8 cellular contexts compared by ENCODE assay signal in genomic region chr14:22980672-22981089, GRCh38. TPM values are rescaled to one million over a fixed set of nuclear protein-coding genes. Genes with fewer than 3 reads are reported as not detected.
DNase-seq lines count a peak whose midpoint lies in the region; ATAC-seq and TF ChIP-seq lines count a peak whose summit lies in the region.

No MANE protein-coding gene starts in this region.

- peaks cover 33 to 45% (median 40%) of the 10 kb centered on the region in 3 donors for H3K27me3 Mint-ChIP-seq in CD14-positive monocyte (ENCODE audit: low read depth in 3 of 3)

- peak overlapping the region; percentile 7 for H3K4me3 ChIP-seq in OCI-LY1 (ENCODE audit: low read depth, low read length, poor library complexity, severe bottlenecking)
- no peak overlapping the region for H3K4me3 ChIP-seq in body of pancreas

- no peak overlapping the region for H3K27ac Mint-ChIP-seq in CD14-positive monocyte

- H3K36me3 ChIP-seq in OCI-LY1 (ENCODE audit: insufficient read depth, low read length) (no peaks in the 10 kb centered on the region), body of pancreas (replicated peaks in 1 of 2; ENCODE audit: insufficient read depth in 1 of 2, low read depth in 2 of 2) (no peaks in the 10 kb centered on the region)

- peak; percentile 38 to 56 (median 47) for TF ChIP-seq POLR2A in body of pancreas (IDR thresholded peaks at IDR 0.05)

- no peak overlapping the region for H3K9ac ChIP-seq in OCI-LY1 (ENCODE audit: low read length)

- peak overlapping the region; percentile 56 to 79 for H3K4me3 Mint-ChIP-seq in CD14-positive monocyte

- H2AFZ ChIP-seq in OCI-LY1 (ENCODE audit: low read length): no peak overlapping the region

- H3K4me1 ChIP-seq in OCI-LY1 (ENCODE audit: insufficient read depth, low read length, severe bottlenecking) (peaks cover 21% of the 10 kb centered on the region), body of pancreas (peaks cover 71% of the 10 kb centered on the region)

- TF ChIP-seq CTCF in CD14-positive monocyte (IDR thresholded peaks at IDR 0.05) (no peak), OCI-LY1 (IDR thresholded peaks at IDR 0.05; ENCODE audit: low read length) (no peak), body of pancreas (IDR thresholded peaks at IDR 0.05) (no peak)

- no peaks in the 10 kb centered on the region for H3K79me2 ChIP-seq in OCI-LY1 (ENCODE audit: insufficient read depth, low read length)

- 0 out of 2 replicates have a peak, but pooled peaks cover 3% of the 10 kb centered on the region for H3K27me3 ChIP-seq in OCI-LY1 (ENCODE audit: insufficient read depth, low read length)
- H3K27me3 ChIP-seq in body of pancreas: no peaks in the 10 kb centered on the region

- H3K9me3 Mint-ChIP-seq in CD14-positive monocyte: peaks cover 0 to 8% (median 3%) of the 10 kb centered on the region in 7 donors

- H3K27ac ChIP-seq in OCI-LY1 (ENCODE audit: low read depth, low read length, poor library complexity, severe bottlenecking) (no peak overlapping the region), body of pancreas (peak overlapping the region; percentile 66 to 91 (median 87))

- H3F3A ChIP-seq in OCI-LY1 (ENCODE audit: insufficient read depth, low read length): no peaks in the 10 kb centered on the region

- H4K20me1 ChIP-seq in OCI-LY1 (ENCODE audit: insufficient read depth, low read length): no peaks in the 10 kb centered on the region

- DNase-seq in CD14-positive monocyte (ENCODE audit: low spot score): no peak
- peak; percentile 38 to 64 (median 56) for DNase-seq in body of pancreas
- peak; percentile 61 for DNase-seq in kidney glomerular epithelial cell (lab: John Stamatoyannopoulos, UW)
- DNase-seq in stimulated activated naive CD4-positive, alpha-beta T cell (lab: John Stamatoyannopoulos, UW): peak in 5 of 6 experiments; percentile 15 to 54 (median 36)
- no peak for DNase-seq in NCI-H2081 (lab: John Stamatoyannopoulos, UW)
- no peak for DNase-seq in NCI-H1105 (lab: John Stamatoyannopoulos, UW)

- H3K9me2 ChIP-seq in OCI-LY1 (ENCODE audit: low read depth, low read length): no peaks in the 10 kb centered on the region

- WGBS in body of pancreas, 2 donors: 1 to 10% methylated on average over 6 to 28 of the region's 41 CpGs

- H3K4me1 Mint-ChIP-seq in CD14-positive monocyte: peaks cover 6% of the 10 kb centered on the region

- H3K4me2 ChIP-seq in OCI-LY1 (ENCODE audit: low read length): peak overlapping the region; percentile 32; the same call in 1 of the 2 replicates

- intact Hi-C loops in CD14-positive monocyte (cut with micrococcal nuclease) (loop anchor here in 1 of 2 donors (5.0 to 10.0 kb wide), 2 partner anchors 46 to 413 kb away; no protein-coding TSS in a partner anchor), body of pancreas (cut with DNase I) (no loop called here)

- no peaks in the 10 kb centered on the region for H3K9me3 ChIP-seq in OCI-LY1 (ENCODE audit: low read length)
- no peaks in the 10 kb centered on the region for H3K9me3 ChIP-seq in body of pancreas

- peak; percentile 33 for ATAC-seq in body of pancreas
- ATAC-seq in HG02970 (IDR thresholded peaks at IDR 0.05; ENCODE audit: low FRiP score, unreplicated experiment): no peak

- peaks cover 0 to 3% of the 10 kb centered on the region in 2 donors for H3K36me3 Mint-ChIP-seq in CD14-positive monocyte

RNA-seq across cellular contexts. Expression of gene AJUBA, which starts 1.7 kb away (rescaled TPM):
- polyA plus RNA-seq in CD14-positive monocyte: not detected
- 10 to 100 TPM; 15.8 to 19.5 TPM for total RNA-seq in body of pancreas

RNA-seq across cellular contexts. Expression of gene HAUS4, which starts 23.8 kb away (rescaled TPM):
- polyA plus RNA-seq in CD14-positive monocyte: 10 to 100 TPM; 57.3 to 79.7 TPM
- total RNA-seq in body of pancreas: 10 to 100 TPM; 16.8 to 47.0 TPM

RNA-seq across cellular contexts. Expression of gene C14orf93, which starts 29.3 kb away (rescaled TPM):
- 1 to 10 TPM; 2.5 to 3.7 TPM for polyA plus RNA-seq in CD14-positive monocyte
- 10 to 100 TPM in 1 of 2 donors, 1 to 10 TPM in 1; 4.0 to 11.2 TPM for total RNA-seq in body of pancreas

RNA-seq across cellular contexts. Expression of gene PRMT5, which starts 51.5 kb away (rescaled TPM):
- polyA plus RNA-seq in CD14-positive monocyte: 10 to 100 TPM; 44.1 to 44.4 TPM
- 10 to 100 TPM; 36.1 to 40.2 TPM for total RNA-seq in body of pancreas

RNA-seq across cellular contexts. Expression of gene PSMB5, which starts 54.0 kb away (rescaled TPM):
- 10 to 100 TPM; 57.6 to 61.8 TPM for polyA plus RNA-seq in CD14-positive monocyte
- 10 to 100 TPM; 47.0 to 93.3 TPM for total RNA-seq in body of pancreas

Comparison
In these comparisons a context has a peak if more than half of its experiments do, and no peak if none do; other contexts are left out.
1. DNase-seq: peak in body of pancreas (4 of 4), kidney glomerular epithelial cell (single experiment) and stimulated activated naive CD4-positive, alpha-beta T cell (5 of 6); none in CD14-positive monocyte (single experiment), NCI-H2081 (0 of 2) and NCI-H1105 (single experiment).